8 cellular contexts compared by ENCODE assay signal in genomic region chr17:21239680-21240374, GRCh38. TPM values are rescaled to one million over a fixed set of nuclear protein-coding genes. Genes with fewer than 3 reads are reported as not detected.
A peak's percentile ranks its signal among the peaks of the same experiment; 100 is the strongest.
DNase-seq lines count a peak whose midpoint lies in the region; ATAC-seq and TF ChIP-seq lines count a peak whose summit lies in the region.

No MANE protein-coding gene starts in this region.

- H3K4me1 ChIP-seq in CD4-positive, alpha-beta memory T cell (ENCODE audit: insufficient read depth, low read length), result no peaks in the 10 kb centered on the region

- no peaks in the 10 kb centered on the region for H3K9me3 Mint-ChIP-seq in CD4-positive, alpha-beta memory T cell

- no peaks in the 10 kb centered on the region for H3K27me3 ChIP-seq in BJ (ENCODE audit: control insufficient read depth, insufficient read depth, low read length)
- no peaks in the 10 kb centered on the region for H3K27me3 ChIP-seq in HL-60 (ENCODE audit: insufficient read depth, poor library complexity, severe bottlenecking)
- no peaks in the 10 kb centered on the region for H3K27me3 ChIP-seq in CD4-positive, alpha-beta memory T cell (ENCODE audit: insufficient read depth, low read length)

- intact Hi-C loops in CD4-positive, alpha-beta memory T cell (cut with micrococcal nuclease), result no loop called here

- no peak for ATAC-seq in GM18498 (IDR thresholded peaks at IDR 0.05; ENCODE audit: unreplicated experiment)

- H3K36me3 Mint-ChIP-seq in CD4-positive, alpha-beta memory T cell, result peaks cover 0 to 2% of the 10 kb centered on the region in 2 donors

- TF ChIP-seq CTCF in BJ (IDR thresholded peaks at IDR 0.05; ENCODE audit: insufficient read depth, low read depth, low read length) (peak; percentile 53), HL-60 (IDR thresholded peaks at IDR 0.05; ENCODE audit: insufficient read depth, low read length) (peak; percentile 25), VCaP (conservative IDR thresholded peaks at IDR 0.05) (peak; percentile 68)

- no peak overlapping the region for H3K4me3 Mint-ChIP-seq in CD4-positive, alpha-beta memory T cell

- no peak overlapping the region for H3K27ac ChIP-seq in HL-60 (replicated peaks)
- H3K27ac ChIP-seq in VCaP, result no peak overlapping the region
- H3K27ac ChIP-seq in CD4-positive, alpha-beta memory T cell (ENCODE audit: low read depth, low read length), result no peak overlapping the region

- H3K27ac Mint-ChIP-seq in CD4-positive, alpha-beta memory T cell, result peak overlapping the region in 2 of 7 donors; percentile 4 to 61

- no peak overlapping the region for H3K4me3 ChIP-seq in BJ (ENCODE audit: low read depth, low read length)
- no peak overlapping the region for H3K4me3 ChIP-seq in HL-60 (replicated peaks; ENCODE audit: insufficient read depth, low read length)
- H3K4me3 ChIP-seq in CD4-positive, alpha-beta memory T cell (ENCODE audit: low read length in 2 of 2), result no peak overlapping the region

- H3K4me1 Mint-ChIP-seq in CD4-positive, alpha-beta memory T cell, result peaks cover 0 to 2% (median under 1%) of the 10 kb centered on the region in 4 donors

- H3K9me3 ChIP-seq in CD4-positive, alpha-beta memory T cell (ENCODE audit: control insufficient read depth in 1 of 2, low read length in 2 of 2), result no peaks in the 10 kb centered on the region

- H3K36me3 ChIP-seq in BJ (ENCODE audit: control insufficient read depth, insufficient read depth, low read length), result peaks cover 6% of the 10 kb centered on the region
- no peaks in the 10 kb centered on the region for H3K36me3 ChIP-seq in CD4-positive, alpha-beta memory T cell (ENCODE audit: insufficient read depth, low read length)

- H3K27me3 Mint-ChIP-seq in CD4-positive, alpha-beta memory T cell, result no peaks in the 10 kb centered on the region

- CTCF ChIA-PET in BJ (lab: Yijun Ruan, JAX), result interaction anchor here (0.6 to 3.0 kb wide), 12 partner anchors 9 to 120 kb away, joined by 3 to 19 read pairs (median 4); no protein-coding TSS in a partner anchor
- CTCF ChIA-PET in CD4-positive, alpha-beta memory T cell (lab: Charles Lee; ENCODE audit: partially characterized antibody), result interaction anchor here (1.7 to 2.5 kb wide), 3 partner anchors 10 to 121 kb away, joined by 4 to 8 read pairs (median 6); no protein-coding TSS in a partner anchor

- POLR2A ChIA-PET in BJ (lab: Charles Lee), result no interaction called here
- POLR2A ChIA-PET in CD4-positive, alpha-beta memory T cell (lab: Charles Lee; ENCODE audit: partially characterized antibody), result no interaction called here

- DNase-seq in BJ (ENCODE audit: low read depth) (no peak), HL-60 (ENCODE audit: low read depth in 1 of 2, low spot score in 1 of 2) (peak in 1 of 2 experiments; percentile 30), iPS-NIHi11 (ENCODE audit: low spot score) (peak; percentile 68), NCI-H1417 treated with DMSO at 0.1 percent for 48 hours (lab: John Stamatoyannopoulos, UW) (no peak), activated gamma-delta T cell treated with Interleukin-2 at 50 U/mL for 16 hours (no peak)
- DNase-seq in CD4-positive, alpha-beta memory T cell, result no peak

RNA-seq across cellular contexts. Expression of gene NATD1, which starts 13.4 kb away (rescaled TPM):
- 7.9 and 13.3 TPM in 2 replicates for polyA plus RNA-seq in BJ (2011; rRNA removed)
- 9.0 and 9.1 TPM in 2 replicates for polyA minus RNA-seq in BJ (2011; rRNA and poly(A)+ RNA removed)
- total RNA-seq in CD4-positive, alpha-beta memory T cell, result 10 to 100 TPM; 13.1 to 13.5 TPM
- polyA plus RNA-seq in CD4-positive, alpha-beta memory T cell, result 1 to 10 TPM in 1 of 2 donors, under 1 TPM in 1; 0.32 to 2.3 TPM

RNA-seq across cellular contexts. Expression of gene TMEM11, which starts 25.9 kb away (rescaled TPM):
- polyA plus RNA-seq in BJ (2011; rRNA removed), result 54.5 and 69.5 TPM in 2 replicates
- polyA minus RNA-seq in BJ (2011; rRNA and poly(A)+ RNA removed), result 28.3 and 61.4 TPM in 2 replicates
- total RNA-seq in CD4-positive, alpha-beta memory T cell, result 10 to 100 TPM; 18.6 to 21.7 TPM
- 10 to 100 TPM; 35.6 to 38.6 TPM for polyA plus RNA-seq in CD4-positive, alpha-beta memory T cell

RNA-seq across cellular contexts. Expression of gene MAP2K3, which starts 44.7 kb away (rescaled TPM):
- 22.9 and 41.8 TPM in 2 replicates for polyA plus RNA-seq in BJ (2011; rRNA removed)
- polyA minus RNA-seq in BJ (2011; rRNA and poly(A)+ RNA removed), result 38.5 and 58.0 TPM in 2 replicates
- total RNA-seq in CD4-positive, alpha-beta memory T cell, result 10 to 100 TPM; 52.6 to 63.2 TPM
- polyA plus RNA-seq in CD4-positive, alpha-beta memory T cell, result 10 to 100 TPM; 48.5 to 88.9 TPM
